ENCODE assay signal across 30 cellular contexts in the genomic region with DNA sequence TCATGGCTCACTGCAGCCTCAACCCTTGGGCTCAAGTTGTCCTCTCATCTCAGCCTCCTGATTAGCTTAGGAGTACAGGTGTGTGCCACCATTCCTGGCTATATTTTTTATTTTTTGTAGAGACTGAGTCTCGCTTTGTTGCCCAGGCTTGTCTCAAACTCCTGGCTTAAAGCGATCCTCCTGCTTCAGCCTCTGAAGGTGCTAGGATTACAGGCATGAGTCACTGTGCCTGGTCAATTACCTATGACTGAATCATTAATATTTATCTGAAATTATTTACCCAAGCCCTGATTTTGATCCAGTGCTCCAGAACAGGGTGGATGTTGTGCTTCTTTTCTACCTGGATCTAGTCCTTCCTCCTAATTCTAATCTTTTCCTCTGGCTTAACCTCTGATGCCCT.
"Had no signal": no experiment of that assay in that cellular context is flagged by ENCODE, and none has a peak within 500 bp of the region (broad histone marks: within the 10 kb centered on the region; RNA-seq: fewer than 3 reads in every experiment).

No MANE protein-coding gene starts in this region.

- H3K36me3 ChIP-seq: colonic mucosa, esophagus muscularis mucosa, heart right ventricle, neural progenitor cell, right atrium auricular region, stomach, thyroid gland, vagina had no signal

- H3K27ac ChIP-seq: colonic mucosa, esophagus muscularis mucosa, heart right ventricle, neural progenitor cell, parathyroid adenoma, right atrium auricular region, stomach, thyroid gland, vagina had no signal

- H3K9me3 ChIP-seq: colonic mucosa, esophagus muscularis mucosa, heart right ventricle, right atrium auricular region, stomach, thyroid gland, vagina had no signal

- ATAC-seq: heart right ventricle; left ventricle myocardium superior; naive thymus-derived CD4-positive, alpha-beta T cell; sciatic nerve had no signal

- H3K9ac ChIP-seq: neural progenitor cell, parathyroid adenoma had no signal

- H3K79me2 ChIP-seq: parathyroid adenoma had no signal

- H3K4me1 ChIP-seq: colonic mucosa, esophagus muscularis mucosa, neural progenitor cell, parathyroid adenoma, right atrium auricular region, stomach, thyroid gland, vagina had no signal

- H3K4me3 ChIP-seq: colonic mucosa, esophagus muscularis mucosa, heart right ventricle, lung, neural progenitor cell, right atrium auricular region, smooth muscle cell, stomach, thyroid gland, vagina had no signal

- H3K27me3 ChIP-seq: colonic mucosa, esophagus muscularis mucosa, heart right ventricle, neural progenitor cell, right atrium auricular region, stomach, thyroid gland, vagina had no signal

- H2AFZ ChIP-seq: neural progenitor cell, parathyroid adenoma had no signal

- DNase-seq: colonic mucosa; effector CD8-positive, alpha-beta T cell; endodermal cell; foreskin melanocyte; glutamatergic neuron; heart right ventricle; hippocampal formation; immature natural killer cell; islet precursor cell; kidney glomerular epithelial cell; left ventricle myocardium superior; mesenchymal stem cell; midbrain; naive thymus-derived CD4-positive, alpha-beta T cell; stimulated activated CD4-positive, alpha-beta T cell treated with anti-CD3 and anti-CD28 coated beads, Interleukin-12 subunit alpha, Interleukin-12 subunit beta, amount 100 ng/mL, for 4 hours; stimulated activated CD4-positive, alpha-beta T cell treated with anti-CD3 and anti-CD28 coated beads, Interleukin-1b, Interleukin-23, amount 100 ng/mL, for 48 hours; stimulated activated CD4-positive, alpha-beta T cell treated with anti-CD3 and anti-CD28 coated beads, Interleukin-4, amount 100 ng/mL, for 1 hour; stimulated activated CD8-positive, alpha-beta memory T cell treated with anti-CD3 and anti-CD28 coated beads, Interleukin-4, amount 100 ng/mL, for 48 hours; stimulated activated naive CD4-positive, alpha-beta T cell treated with Interleukin-2 at 50 U/mL for 16 hours; stomach; thyroid gland; trophoblast cell had no signal

- H3K4me2 ChIP-seq: neural progenitor cell, smooth muscle cell had no signal
